Comparison of ENCODE assay signal across 8 cellular contexts in the genomic region with DNA sequence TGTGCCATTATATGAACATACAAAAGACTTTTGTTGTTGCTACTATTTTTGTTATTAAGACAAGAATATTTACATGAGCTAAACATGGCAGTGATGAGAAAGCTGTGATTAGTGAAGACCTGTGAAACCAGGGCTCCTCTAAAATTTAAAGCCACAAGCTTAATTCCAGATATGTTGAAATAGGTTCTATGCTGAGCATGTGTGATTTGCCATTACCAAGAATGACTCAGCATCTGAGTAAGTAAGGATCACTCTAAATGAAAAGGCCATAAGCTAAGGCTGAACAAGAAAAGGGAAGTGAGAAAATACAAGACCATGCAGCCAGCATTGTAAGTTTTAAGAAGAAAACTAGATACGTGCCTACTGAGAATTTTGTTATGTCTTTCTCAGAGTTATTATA.
A peak's percentile ranks its signal among the peaks of the same experiment; 100 is the strongest.
DNase-seq lines count a peak whose midpoint lies in the region; ATAC-seq, FAIRE-seq and TF ChIP-seq lines count a peak whose summit lies in the region.

No MANE protein-coding gene starts in this region.

- H3K4me3 ChIP-seq in HepG2 (replicated peaks in 1 of 3; ENCODE audit: insufficient read depth in 1 of 3, low read depth in 2 of 3, low read length in 3 of 3) (no peak overlapping the region), HAP-1 (no peak overlapping the region)

- TF ChIP-seq EP300 in HepG2 (IDR thresholded peaks at IDR 0.05; ENCODE audit: low read depth in 2 of 2, low read length in 2 of 2) (no peak), HepG2 (CRISPR knock-in tag; IDR thresholded peaks at IDR 0.05; ENCODE audit: borderline replicate concordance) (no peak)

- no peak for TF ChIP-seq CTCF in CD14-positive monocyte (IDR thresholded peaks at IDR 0.05)
- no peak for TF ChIP-seq CTCF in HepG2 (CRISPR knock-in tag; IDR thresholded peaks at IDR 0.05)

- in situ Hi-C loops in HepG2 (cut with HindIII; ENCODE audit: extremely low pct_ligation_motif_present, low pct_unique_long_range_greater_than_20kb), result no loop called here
- in situ Hi-C loops in HAP-1 (cut with MboI; ENCODE audit: low sequenced_read_pairs), result no loop called here

- H4K20me1 ChIP-seq in HepG2 (ENCODE audit: insufficient read depth, low read length), result no peaks in the 10 kb centered on the region

- no peak overlapping the region for H3K27ac ChIP-seq in HepG2 (ENCODE audit: extremely low read length, insufficient read depth, low read length)

- H3K4me2 ChIP-seq in HepG2 (ENCODE audit: low read depth, low read length), result no peak overlapping the region

- H3K4me3 Mint-ChIP-seq in CD14-positive monocyte, result peak overlapping the region in 1 of 2 donors; percentile 26

- no peak for DNase-seq in CD14-positive monocyte (ENCODE audit: low spot score)
- DNase-seq in SKM-1 treated with dmso at 0.1 percent for 144 hours (lab: John Stamatoyannopoulos, UW; ENCODE audit: unreplicated experiment), result peak; percentile 97
- DNase-seq in HepG2 (ENCODE audit: low spot score), result no peak
- no peak for DNase-seq in stimulated activated CD4-positive, alpha-beta T cell treated with anti-CD3 and anti-CD28 coated beads, Interleukin-4, amount 100 ng/mL, for 1 hour
- no peak for DNase-seq in DMS79 treated with DMSO at 0.1 percent for 48 hours (lab: John Stamatoyannopoulos, UW)
- no peak for DNase-seq in HAP-1 (ENCODE audit: low spot score in 2 of 2)

- intact Hi-C loops in CD14-positive monocyte (cut with micrococcal nuclease), result loop anchor here in 1 of 2 donors (5.0 kb wide), 1 partner anchor 75 kb away; the partner anchor contains the start of gene CAMK2D
- intact Hi-C loops in HepG2 (cut with micrococcal nuclease; ENCODE audit: unreplicated experiment), result no loop called here

- H3K9me3 ChIP-seq in HepG2 (ENCODE audit: low read length) (no peaks in the 10 kb centered on the region), HAP-1 (no peaks in the 10 kb centered on the region)

- no peak for FAIRE-seq in HepG2 (lab: Jason Lieb, UNC)

- no peak for TF ChIP-seq POLR2A in HepG2 (IDR thresholded peaks at IDR 0.05; ENCODE audit: insufficient read depth in 1 of 2, low read depth in 2 of 2, low read length in 2 of 2)

- peaks cover 0 to 2% (median 1%) of the 10 kb centered on the region in 3 donors for H3K27me3 Mint-ChIP-seq in CD14-positive monocyte (ENCODE audit: low read depth in 3 of 3)

- no TSS peak for BruUV-seq in HepG2 (replicated peaks; lab: Mats Ljungman, UMichigan)

- POLR2A ChIA-PET in HepG2 (lab: Yijun Ruan, JAX), result no interaction called here

- no peaks in the 10 kb centered on the region for H3K36me3 Mint-ChIP-seq in CD14-positive monocyte

- CTCF ChIA-PET in HepG2 (lab: Yijun Ruan, JAX; ENCODE audit: low intra/inter-chr PET ratio, low total read pairs), result no interaction called here

- no peak overlapping the region for H2AFZ ChIP-seq in HepG2 (ENCODE audit: low read length)

- peak overlapping the region; percentile 84 to 92 (median 87) for H3K27ac Mint-ChIP-seq in CD14-positive monocyte

- no peaks in the 10 kb centered on the region for H3K4me1 ChIP-seq in HepG2 (ENCODE audit: insufficient read depth, low read length)
- H3K4me1 ChIP-seq in HAP-1, result no peaks in the 10 kb centered on the region; the same call in 1 of the 2 replicates

- ATAC-seq in GM19395 (IDR thresholded peaks at IDR 0.05; ENCODE audit: unreplicated experiment) (peak; percentile 100), HG03342 (IDR thresholded peaks at IDR 0.05; ENCODE audit: unreplicated experiment) (peak; percentile 100), HepG2 (no peak)

- H3K9me3 Mint-ChIP-seq in CD14-positive monocyte, result peaks cover 0 to under 1% (median 0%) of the 10 kb centered on the region in 7 donors

- no peaks in the 10 kb centered on the region for H3K79me2 ChIP-seq in HepG2 (ENCODE audit: insufficient read depth, low read length)

- H3K4me1 Mint-ChIP-seq in CD14-positive monocyte, result peaks cover 40% of the 10 kb centered on the region

- H3K9ac ChIP-seq in HepG2 (ENCODE audit: insufficient read depth, low read depth, low read length), result no peak overlapping the region

- no peaks in the 10 kb centered on the region for H3K27me3 ChIP-seq in HepG2 (ENCODE audit: control insufficient read depth in 1 of 2, insufficient read depth in 2 of 2, low read length in 2 of 2)
- no peaks in the 10 kb centered on the region for H3K27me3 ChIP-seq in HAP-1 (ENCODE audit: low read depth)

- 8% methylated on average over 1 of the region's 1 CpG for WGBS in HepG2 (ENCODE audit: low lambda C conversion rate)

- no peaks in the 10 kb centered on the region for H3K36me3 ChIP-seq in HepG2 (replicated peaks in 1 of 2; ENCODE audit: control insufficient read depth in 1 of 2, insufficient read depth in 2 of 2, low read length in 2 of 2)
- no peaks in the 10 kb centered on the region for H3K36me3 ChIP-seq in HAP-1 (replicated peaks)

- no peak for TF ChIP-seq RAD21 in HepG2 (CRISPR knock-in tag; IDR thresholded peaks at IDR 0.05)

TF ChIP-seq in HepG2, 621 proteins besides CTCF, POLR2A, EP300 and RAD21:
- TF ChIP-seq NFE2L2 (IDR thresholded peaks at IDR 0.05; ENCODE audit: low read length) (peak; percentile 78; the same call in 1 of the 2 replicates), AGO1 (IDR thresholded peaks at IDR 0.05; ENCODE audit: low read depth, low read length, poor library complexity, severe bottlenecking) (no peak), MAFK (conservative IDR thresholded peaks at IDR 0.05 in 1 of 2, IDR thresholded peaks at IDR 0.05 in 1 of 2; ENCODE audit: low read length in 2 of 2) (peak in 1 of 2 experiments; percentile 42; a peak in 1 of 4 replicates)
TF ChIP-seq in HepG2: peak in this region for 2.
